ENCODE assay signal across 9 cellular contexts in the genomic region with DNA sequence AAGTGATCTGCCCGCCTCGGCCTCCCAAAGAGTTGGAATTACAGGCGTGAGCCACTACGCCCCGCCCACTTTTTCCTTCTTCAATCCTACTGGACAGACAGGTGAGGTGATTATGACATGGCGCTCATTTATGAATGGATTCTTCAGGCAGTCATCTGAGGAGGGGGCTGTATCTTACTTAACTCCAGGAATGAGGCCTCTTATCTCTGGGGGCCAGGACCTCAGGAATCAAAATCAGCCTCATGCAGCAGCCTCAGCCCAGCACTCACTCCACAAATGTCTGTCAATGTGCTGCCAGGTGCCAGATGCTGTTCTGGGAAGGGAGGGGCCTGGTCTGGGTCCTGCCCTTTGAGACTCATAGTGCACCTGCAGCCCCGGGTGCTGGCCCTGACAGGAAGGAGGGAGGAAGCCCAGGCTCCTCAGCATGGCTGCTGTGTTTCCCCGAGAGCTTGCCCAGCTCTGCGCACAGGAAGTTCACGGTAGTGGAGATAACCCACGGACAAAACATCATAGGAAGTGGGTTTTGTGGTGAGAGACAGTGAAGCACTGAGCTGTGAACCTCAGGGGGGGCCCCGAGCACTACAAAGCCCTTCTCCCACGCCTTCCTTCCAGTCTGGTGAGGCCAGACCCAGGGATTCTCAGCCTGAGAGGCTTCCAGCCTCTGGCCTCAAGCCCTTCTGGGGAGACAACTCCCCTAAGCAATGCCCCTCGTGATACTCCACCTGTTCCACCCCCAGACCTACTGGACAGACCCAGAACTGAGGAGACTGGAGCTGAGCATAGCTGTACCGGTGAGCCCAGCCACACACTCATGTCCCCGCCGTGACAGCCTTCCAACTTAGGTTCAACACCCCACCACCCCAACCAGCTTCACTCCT. TPM values are rescaled to one million over a fixed set of nuclear protein-coding genes. Genes with fewer than 3 reads are reported as not detected.
DNase-seq lines count a peak whose midpoint lies in the region; ATAC-seq, FAIRE-seq and TF ChIP-seq lines count a peak whose summit lies in the region.
"Had no signal": no experiment of that assay in that cellular context is flagged by ENCODE, and none has a peak within 500 bp of the region (broad histone marks: within the 10 kb centered on the region; RNA-seq: fewer than 3 reads in every experiment).

No MANE protein-coding gene starts in this region.

- ATAC-seq in GM19035 (IDR thresholded peaks at IDR 0.05; ENCODE audit: unreplicated experiment) (peak; percentile 99), HG03139 (IDR thresholded peaks at IDR 0.05; ENCODE audit: unreplicated experiment) (peak; percentile 97)

- in situ Hi-C loops in ACHN (cut with HindIII; ENCODE audit: low pct_ligation_motif_present, low pct_unique_long_range_greater_than_20kb, low sequenced_read_pairs) = no loop called here

- no peak overlapping the region for H3K4me3 ChIP-seq in kidney (ENCODE audit: low read length in 2 of 2)

- peak; percentile 72 for FAIRE-seq in RCC 7860 (lab: Jason Lieb, UNC)
- no peak for FAIRE-seq in kidney (lab: Jason Lieb, UNC)

- no peaks in the 10 kb centered on the region for H3K36me3 ChIP-seq in kidney (ENCODE audit: control insufficient read depth in 1 of 2, insufficient read depth in 2 of 2, low read length in 2 of 2)

- H3K9me3 ChIP-seq in kidney (ENCODE audit: control insufficient read depth in 1 of 2, low read length in 2 of 2) = no peaks in the 10 kb centered on the region

- H3K27ac ChIP-seq in kidney (ENCODE audit: low read depth in 2 of 2, low read length in 2 of 2) = no peak overlapping the region
- H3K27ac ChIP-seq: epithelial cell of prostate had no signal

- no peak for TF ChIP-seq CTCF in kidney (IDR thresholded peaks at IDR 0.05; ENCODE audit: borderline replicate concordance, extremely low read depth, insufficient read depth)

- H3K9ac ChIP-seq in kidney (ENCODE audit: low read length in 2 of 2) = no peak overlapping the region

- intact Hi-C loops in kidney (cut with DNase I) = no loop called here

- DNase-seq in ACHN (peak; percentile 65), RCC 7860 (ENCODE audit: low spot score) (peak; percentile 82), activated T-helper 1 cell treated with Interleukin-2 at 50 U/mL for 16 hours (ENCODE audit: low read depth) (peak; percentile 79), kidney (peak; percentile 89), occipital lobe (lab: John Stamatoyannopoulos, UW) (no peak)
- peak; percentile 70 for DNase-seq in stimulated activated CD8-positive, alpha-beta memory T cell treated with anti-CD3 and anti-CD28 coated beads, Interleukin-15, amount 100 ng/mL, for 1 hour (ENCODE audit: low read depth)

- peaks cover 4 to 8% of the 10 kb centered on the region in 2 donors for H3K4me1 ChIP-seq in kidney (ENCODE audit: control insufficient read depth in 1 of 2, insufficient read depth in 1 of 2, low read depth in 1 of 2, low read length in 2 of 2)

RNA-seq across cellular contexts. Expression of a gene that starts 22.3 kb away (rescaled TPM):
- total RNA-seq in kidney (16.8 TPM), occipital lobe (0.94 TPM)
- 2.1 TPM for polyA plus RNA-seq in kidney (ENCODE audit: insufficient read depth, low read depth, low replicate concordance)

RNA-seq across cellular contexts. Expression of a gene that starts 22.4 kb away (rescaled TPM):
- not detected for total RNA-seq in kidney
- not detected for polyA plus RNA-seq in kidney (ENCODE audit: insufficient read depth, low read depth, low replicate concordance)
- not detected for total RNA-seq in occipital lobe

RNA-seq across cellular contexts. Expression of a gene that starts 44.9 kb away (rescaled TPM):
- 15.6 TPM for total RNA-seq in kidney
- polyA plus RNA-seq in kidney (ENCODE audit: insufficient read depth, low read depth, low replicate concordance) = 3.4 TPM
- 2.2 TPM for total RNA-seq in occipital lobe

RNA-seq across cellular contexts. Expression of a gene that starts 55.8 kb away (rescaled TPM):
- total RNA-seq in kidney (2.4 TPM), occipital lobe (31.8 TPM)
- polyA plus RNA-seq in kidney (ENCODE audit: insufficient read depth, low read depth, low replicate concordance) = 3.4 TPM
